In genomic region chr7:84912018-84912417, GRCh38 we compare ENCODE assay signal across 1 cellular context.
TF ChIP-seq lines count a peak whose summit lies in the region.

No MANE protein-coding gene starts in this region.

TF ChIP-seq in H1, 55 proteins besides CTCF, POLR2A, EP300 and RAD21 (continued from another document):
- peak; percentile 96 for TF ChIP-seq CHD7 (IDR thresholded peaks at IDR 0.05; ENCODE audit: insufficient replicate concordance, low read length)
